In the genomic region with DNA sequence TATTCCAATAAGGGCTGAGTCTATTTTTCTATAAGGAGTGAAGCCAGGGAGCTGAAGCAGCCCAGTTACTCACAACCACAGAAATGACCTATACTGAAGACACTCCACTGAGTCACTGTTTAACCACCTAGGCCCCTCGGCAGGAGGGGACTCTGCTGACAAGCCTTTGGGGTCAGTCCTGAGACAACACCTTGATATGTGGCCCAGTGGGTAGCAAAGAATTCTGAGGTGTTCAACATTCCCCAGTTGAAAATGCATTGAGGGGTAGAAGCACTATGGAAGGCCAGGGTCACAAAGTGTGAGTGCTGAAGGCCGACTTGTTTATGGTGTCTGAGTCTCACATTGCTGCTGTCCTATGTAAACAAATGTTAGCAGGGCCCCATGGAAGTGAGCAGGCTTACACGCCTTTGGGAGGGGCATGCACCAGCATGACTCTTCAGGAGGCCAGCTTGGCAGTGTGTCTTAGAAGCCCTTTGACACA, we compare ENCODE assay signal across 11 cellular contexts.
DNase-seq lines count a peak whose midpoint lies in the region; ATAC-seq and TF ChIP-seq lines count a peak whose summit lies in the region.
"Had no signal": no experiment of that assay in that cellular context is flagged by ENCODE, and none has a peak within 500 bp of the region (broad histone marks: within the 10 kb centered on the region; RNA-seq: fewer than 3 reads in every experiment).

No MANE protein-coding gene starts in this region.

- WGBS in spleen, 5 donors: 53 to 82% (median 67%) methylated on average over 3 of the region's 3 CpGs

- ATAC-seq in GM18498 (IDR thresholded peaks at IDR 0.05; ENCODE audit: unreplicated experiment) (no peak), HG03520 (IDR thresholded peaks at IDR 0.05; ENCODE audit: unreplicated experiment) (no peak), HG02798 (IDR thresholded peaks at IDR 0.05; ENCODE audit: poor library complexity, unreplicated experiment) (no peak)
- ATAC-seq: activated CD8-positive, alpha-beta T cell treated with anti-CD3 and anti-CD28 coated beads for 36 hours; naive thymus-derived CD8-positive, alpha-beta T cell had no signal

- peak; percentile 56 for DNase-seq in A172 (ENCODE audit: low spot score)
- peak; percentile 52 for DNase-seq in HEK293T (ENCODE audit: extremely low spot score)
- DNase-seq in T1000 (lab: John Stamatoyannopoulos, UW): peak; percentile 57
- peak; percentile 39 for DNase-seq in iris pigment epithelial cell (ENCODE audit: low read depth)
- DNase-seq in spleen: no peak
- DNase-seq: activated CD8-positive, alpha-beta T cell treated with anti-CD3 and anti-CD28 coated beads for 36 hours; naive thymus-derived CD8-positive, alpha-beta T cell; tibial artery had no signal

- H3K36me3 ChIP-seq in spleen: no peaks in the 10 kb centered on the region
- H3K36me3 ChIP-seq: tibial artery had no signal

- H3K9me3 ChIP-seq in spleen: no peaks in the 10 kb centered on the region
- H3K9me3 ChIP-seq: tibial artery had no signal

- no peak overlapping the region for H3K4me3 ChIP-seq in spleen
- H3K4me3 ChIP-seq: tibial artery had no signal

- H3K27ac ChIP-seq in spleen: no peak overlapping the region
- H3K27ac ChIP-seq: tibial artery had no signal

- POLR2A ChIA-PET in HEK293T (lab: Yijun Ruan, JAX): no interaction called here

- TF ChIP-seq CTCF in spleen (IDR thresholded peaks at IDR 0.05 in 8 of 11, conservative IDR thresholded peaks at IDR 0.05 in 3 of 11): no peak

- intact Hi-C loops in spleen (cut with DNase I; ENCODE audit: low total_unique reads): no loop called here

- H3K27me3 ChIP-seq in spleen (replicated peaks in 1 of 7): peaks cover 0 to 7% (median 0%) of the 10 kb centered on the region in 7 donors
- H3K27me3 ChIP-seq: tibial artery had no signal

- peaks cover 0 to 11% (median 0%) of the 10 kb centered on the region in 6 donors for H3K4me1 ChIP-seq in spleen
- H3K4me1 ChIP-seq: tibial artery had no signal

- TF ChIP-seq POLR2A in spleen (IDR thresholded peaks at IDR 0.05): no peak

- CTCF ChIA-PET in HEK293T (lab: Yijun Ruan, JAX): interaction anchor here (0.7 kb wide), 1 partner anchor 622 kb away, joined by 3 read pairs; no protein-coding TSS in a partner anchor

TF ChIP-seq in HEK293T, 16 proteins besides CTCF, POLR2A, EP300 and RAD21:
- TF ChIP-seq SUZ12 (IDR thresholded peaks at IDR 0.05): no peak
- TF ChIP-seq LEF1 (IDR thresholded peaks at IDR 0.05; ENCODE audit: borderline replicate concordance): no peak
- TF ChIP-seq L3MBTL2 (conservative IDR thresholded peaks at IDR 0.05): no peak
- TF ChIP-seq, protein P1, sequence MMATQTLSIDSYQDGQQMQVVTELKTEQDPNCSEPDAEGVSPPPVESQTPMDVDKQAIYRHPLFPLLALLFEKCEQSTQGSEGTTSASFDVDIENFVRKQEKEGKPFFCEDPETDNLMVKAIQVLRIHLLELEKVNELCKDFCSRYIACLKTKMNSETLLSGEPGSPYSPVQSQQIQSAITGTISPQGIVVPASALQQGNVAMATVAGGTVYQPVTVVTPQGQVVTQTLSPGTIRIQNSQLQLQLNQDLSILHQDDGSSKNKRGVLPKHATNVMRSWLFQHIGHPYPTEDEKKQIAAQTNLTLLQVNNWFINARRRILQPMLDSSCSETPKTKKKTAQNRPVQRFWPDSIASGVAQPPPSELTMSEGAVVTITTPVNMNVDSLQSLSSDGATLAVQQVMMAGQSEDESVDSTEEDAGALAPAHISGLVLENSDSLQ (IDR thresholded peaks at IDR 0.05): no peak
- TF ChIP-seq HDGF (IDR thresholded peaks at IDR 0.05; ENCODE audit: borderline replicate concordance): no peak
